In the genomic region with DNA sequence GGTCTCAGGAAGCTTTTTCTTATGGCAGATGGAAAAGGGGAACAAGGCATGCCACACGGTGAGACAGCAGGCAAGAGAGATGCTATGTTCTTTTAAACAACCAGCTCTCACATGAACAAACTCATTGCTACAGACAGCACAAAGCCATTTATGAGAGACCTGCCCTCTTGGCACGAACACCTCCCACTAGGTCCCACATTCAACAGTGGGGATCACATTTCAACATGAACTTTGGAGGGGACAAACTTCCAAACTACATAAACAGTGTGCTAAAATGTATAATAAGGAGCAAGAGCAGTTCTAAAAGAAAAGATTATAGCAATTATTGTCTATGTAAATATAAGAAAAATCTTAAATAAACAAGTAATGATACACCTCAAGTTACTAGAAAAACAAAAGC, we compare ENCODE assay signal across 22 cellular contexts.
"Had no signal": no experiment of that assay in that cellular context is flagged by ENCODE, and none has a peak within 500 bp of the region (broad histone marks: within the 10 kb centered on the region; RNA-seq: fewer than 3 reads in every experiment).

No MANE protein-coding gene starts in this region.

- H3K27ac Mint-ChIP-seq: endodermal cell, memory B cell, mesothelial cell of epicardium, natural killer cell, neural progenitor cell, type B pancreatic cell had no signal

- H3K9ac ChIP-seq: neural progenitor cell had no signal

- H3K4me1 ChIP-seq: foreskin keratinocyte, lower lobe of right lung, neural progenitor cell, thyroid gland, vagina had no signal

- H3K36me3 ChIP-seq: lower lobe of right lung, neural progenitor cell, ovary, thyroid gland, vagina had no signal

- ATAC-seq: foreskin keratinocyte, left cardiac atrium, lower lobe of right lung, natural killer cell, right cardiac atrium had no signal

- H3K4me1 Mint-ChIP-seq: endodermal cell, memory B cell, mesothelial cell of epicardium, natural killer cell, neural progenitor cell had no signal

- H3K4me2 ChIP-seq: neural progenitor cell had no signal

- H3K4me3 Mint-ChIP-seq: endodermal cell, memory B cell, mesothelial cell of epicardium, natural killer cell, neural progenitor cell, type B pancreatic cell had no signal

- H3K4me3 ChIP-seq: lower lobe of right lung, neural progenitor cell, ovary, thyroid gland, vagina had no signal

- DNase-seq: cortex of kidney; endodermal cell; erythroblast; foreskin keratinocyte; kidney; left cardiac atrium; lower lobe of right lung; natural killer cell; nucleus accumbens; ovary; right cardiac atrium; small intestine; stimulated activated CD4-positive, alpha-beta T cell treated with anti-CD3 and anti-CD28 coated beads, Interleukin-12 subunit alpha, Interleukin-12 subunit beta, amount 100 ng/mL, for 4 hours; stimulated activated CD4-positive, alpha-beta T cell treated with anti-CD3 and anti-CD28 coated beads, Interleukin-2, amount 100 ng/mL, for 48 hours; stimulated activated naive CD4-positive, alpha-beta T cell treated with Interleukin-2 at 50 U/mL for 16 hours; thyroid gland had no signal

- H3K9me3 ChIP-seq: lower lobe of right lung, ovary, thyroid gland, vagina had no signal

- H2AFZ ChIP-seq: neural progenitor cell had no signal

- H3K27me3 ChIP-seq: foreskin keratinocyte, neural progenitor cell, ovary, thyroid gland, vagina had no signal

- H3K27ac ChIP-seq: foreskin keratinocyte, lower lobe of right lung, neural progenitor cell, ovary, thyroid gland, vagina had no signal

- H3K9me3 Mint-ChIP-seq: memory B cell, neural progenitor cell had no signal

- FAIRE-seq: endothelial cell of umbilical vein had no signal

- H3K27me3 Mint-ChIP-seq: memory B cell, type B pancreatic cell had no signal

- H3K36me3 Mint-ChIP-seq: memory B cell, mesothelial cell of epicardium, natural killer cell, neural progenitor cell, type B pancreatic cell had no signal
